ENCODE assay signal across 9 cellular contexts in genomic region chr20:41619360-41620115, GRCh38. TPM values are rescaled to one million over a fixed set of nuclear protein-coding genes. Genes with fewer than 3 reads are reported as not detected.
DNase-seq lines count a peak whose midpoint lies in the region; ATAC-seq and TF ChIP-seq lines count a peak whose summit lies in the region.
"Had no signal": no experiment of that assay in that cellular context is flagged by ENCODE, and none has a peak within 500 bp of the region (broad histone marks: within the 10 kb centered on the region; RNA-seq: fewer than 3 reads in every experiment).

No MANE protein-coding gene starts in this region.

- POLR2A ChIA-PET in activated B cell treated with CpG ODN at 0.5 μM for 24 hours (lab: Charles Lee) = interaction anchor here (1.1 kb wide), 1 partner anchor 74 kb away, joined by 4 read pairs; no protein-coding TSS in a partner anchor

- H3K4me3 Mint-ChIP-seq in activated B cell treated with CpG ODN at 0.5 μM for 24 hours (peak overlapping the region; percentile 90), type B pancreatic cell (peak overlapping the region; percentile 96)

- H3K36me3 ChIP-seq in right atrium auricular region (no peaks in the 10 kb centered on the region), iPS-20b (ENCODE audit: insufficient read depth, low read depth, low read length) (no peaks in the 10 kb centered on the region), aorta (ENCODE audit: control insufficient read depth in 1 of 2, insufficient read depth in 2 of 2, low read length in 1 of 2) (no peaks in the 10 kb centered on the region)

- H3K36me3 Mint-ChIP-seq in activated B cell treated with CpG ODN at 0.5 μM for 24 hours (ENCODE audit: low read depth) (peaks cover 2% of the 10 kb centered on the region), type B pancreatic cell (no peaks in the 10 kb centered on the region)

- no peak for ATAC-seq in left cardiac atrium
- ATAC-seq in activated B cell treated with CpG ODN at 0.5 μM for 24 hours (ENCODE audit: low read depth) = no peak
- no peak for ATAC-seq in aorta (ENCODE audit: low FRiP score)

- H3K27me3 ChIP-seq in right atrium auricular region (no peaks in the 10 kb centered on the region), iPS-20b (ENCODE audit: insufficient read depth, low read length) (no peaks in the 10 kb centered on the region; the same call in 1 of the 2 replicates), aorta (ENCODE audit: control insufficient read depth in 1 of 2, insufficient read depth in 2 of 2, low read length in 1 of 2) (no peaks in the 10 kb centered on the region)

- H3K9me3 ChIP-seq in right atrium auricular region = no peaks in the 10 kb centered on the region
- H3K9me3 ChIP-seq in iPS-20b (ENCODE audit: insufficient read depth, low read depth, low read length) = no peaks in the 10 kb centered on the region
- H3K9me3 ChIP-seq in aorta (ENCODE audit: control insufficient read depth, low read length) = no peaks in the 10 kb centered on the region

- in situ Hi-C loops in GM13976 (cut with MboI; ENCODE audit: low sequenced_read_pairs, unreplicated experiment) = no loop called here

- H3K4me3 ChIP-seq in right atrium auricular region (peak overlapping the region in 1 of 2 donors; percentile 65), iPS-20b (ENCODE audit: low read length) (peak overlapping the region; percentile 71), aorta (ENCODE audit: low read length in 2 of 2) (no peak overlapping the region)

- peak overlapping the region; percentile 68; the same call in 1 of the 2 replicates for H3K9ac ChIP-seq in iPS-20b (ENCODE audit: low read depth, low read length)

- peaks cover 0 to 36% of the 10 kb centered on the region in 2 donors for H3K4me1 ChIP-seq in right atrium auricular region
- peaks cover 32% of the 10 kb centered on the region for H3K4me1 ChIP-seq in iPS-20b (ENCODE audit: insufficient read depth, low read length)
- H3K4me1 ChIP-seq in aorta (ENCODE audit: control insufficient read depth in 1 of 2, insufficient read depth in 2 of 2, low read length in 2 of 2) = peaks cover 3 to 15% of the 10 kb centered on the region in 2 donors

- peak overlapping the region; percentile 66 for H3K27ac ChIP-seq in right atrium auricular region
- H3K27ac ChIP-seq in iPS-20b (ENCODE audit: low read length) = no peak overlapping the region
- H3K27ac ChIP-seq in aorta (ENCODE audit: low read depth in 1 of 2, low read length in 2 of 2) = no peak overlapping the region
- H3K27ac ChIP-seq: epithelial cell of prostate had no signal

- intact Hi-C loops in left cardiac atrium (cut with DNase I) = loop anchor here in 1 of 2 donors (5.0 to 10.0 kb wide), 2 partner anchors 75 to 107 kb away; no protein-coding TSS in a partner anchor
- intact Hi-C loops in activated B cell treated with CpG ODN at 0.5 μM for 24 hours (cut with micrococcal nuclease) = loop anchor here (5.0 to 10.0 kb wide), 3 partner anchors 43 to 575 kb away; no protein-coding TSS in a partner anchor
- intact Hi-C loops in aorta (cut with DNase I) = loop anchor here in 1 of 2 donors (10.0 kb wide), 1 partner anchor 135 kb away; no protein-coding TSS in a partner anchor

- no peaks in the 10 kb centered on the region for H3K9me3 Mint-ChIP-seq in activated B cell treated with CpG ODN at 0.5 μM for 24 hours
- peaks cover 4% of the 10 kb centered on the region for H3K9me3 Mint-ChIP-seq in type B pancreatic cell

- TF ChIP-seq CTCF in right atrium auricular region (IDR thresholded peaks at IDR 0.05) (peak in 1 of 2 donors; percentile 16), activated B cell treated with CpG ODN at 0.5 μM for 24 hours (IDR thresholded peaks at IDR 0.05) (no peak), type B pancreatic cell (conservative IDR thresholded peaks at IDR 0.05) (no peak), GM13976 (IDR thresholded peaks at IDR 0.05; ENCODE audit: borderline replicate concordance, control extremely low read depth, extremely low read depth, insufficient read depth, missing control alignments) (no peak)

- DNase-seq in right atrium auricular region (ENCODE audit: low spot score) (no peak), left cardiac atrium (no peak), activated B cell treated with CpG ODN at 0.5 μM for 24 hours (no peak), type B pancreatic cell (ENCODE audit: extremely low spot score, unreplicated experiment) (no peak), aorta (no peak), GM13976 (ENCODE audit: low spot score) (no peak)
- no peak for DNase-seq in effector CD4-positive, alpha-beta T cell

- H3K4me1 Mint-ChIP-seq in activated B cell treated with CpG ODN at 0.5 μM for 24 hours (peaks cover 41% of the 10 kb centered on the region), type B pancreatic cell (ENCODE audit: unreplicated experiment) (peaks cover 37% of the 10 kb centered on the region)

- H3K27ac Mint-ChIP-seq in activated B cell treated with CpG ODN at 0.5 μM for 24 hours = peak overlapping the region; percentile 27
- peak overlapping the region; percentile 30 for H3K27ac Mint-ChIP-seq in type B pancreatic cell

- CTCF ChIA-PET in activated B cell treated with CpG ODN at 0.5 μM for 24 hours (lab: Charles Lee) = no interaction called here

- H3K27me3 Mint-ChIP-seq in activated B cell treated with CpG ODN at 0.5 μM for 24 hours (no peaks in the 10 kb centered on the region), type B pancreatic cell (peaks cover 18% of the 10 kb centered on the region)

- 43 to 58% methylated on average over 5 of the region's 5 CpGs for WGBS in aorta, 2 donors

RNA-seq across cellular contexts. Expression of gene CHD6, which starts 1.4 kb away (rescaled TPM):
- total RNA-seq in right atrium auricular region (10 to 100 TPM; 22.2 to 27.4 TPM), left cardiac atrium (10 to 100 TPM; 35.6 to 36.5 TPM), activated B cell treated with CpG ODN at 0.5 μM for 24 hours (54.5 and 59.9 TPM in 2 replicates), type B pancreatic cell (ENCODE audit: low replicate concordance) (49.2 and 72.6 TPM in 2 replicates), aorta (10 to 100 TPM; 65.9 to 72.3 TPM)
- 100 to 1,000 TPM in 1 of 2 donors, 1 to 10 TPM in 1; 3.3 to 126 TPM for polyA plus RNA-seq in aorta

Comparison
In these comparisons a context has a peak if more than half of its experiments do, and no peak if none do; other contexts are left out.
1. H3K27ac ChIP-seq: peak in right atrium auricular region (2 of 2); none in iPS-20b (single experiment) and aorta (0 of 2).